ENCODE assay signal across 1 cellular context in the genomic region with DNA sequence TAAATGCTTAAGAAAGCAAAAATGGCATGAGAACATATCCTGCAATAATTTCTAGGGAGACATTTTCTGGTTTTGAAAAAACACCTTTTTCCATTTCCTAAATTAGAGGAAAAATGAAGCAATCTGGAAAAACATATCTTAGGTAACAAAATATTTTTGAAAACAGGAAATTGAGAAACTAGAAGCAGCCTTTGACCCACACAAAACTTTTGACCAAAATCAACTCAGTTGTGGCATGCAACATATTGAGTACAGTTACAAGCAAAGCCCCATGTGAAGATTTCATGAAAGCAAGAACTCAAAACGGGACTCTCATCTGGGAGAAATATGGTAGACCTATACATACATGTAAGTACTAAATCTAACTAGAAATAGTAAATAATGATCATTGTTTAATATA.
TF ChIP-seq lines count a peak whose summit lies in the region.

No MANE protein-coding gene starts in this region.

TF ChIP-seq in HepG2, 621 proteins besides CTCF, POLR2A, EP300 and RAD21:
- TF ChIP-seq CEBPG (CRISPR knock-in tag; IDR thresholded peaks at IDR 0.05) (0 out of 2 replicates have a peak, but pooled peaks have one; percentile 17), ZEB1 (IDR thresholded peaks at IDR 0.05; ENCODE audit: insufficient replicate concordance, low read depth) (no peak)
- TF ChIP-seq, protein P1, sequence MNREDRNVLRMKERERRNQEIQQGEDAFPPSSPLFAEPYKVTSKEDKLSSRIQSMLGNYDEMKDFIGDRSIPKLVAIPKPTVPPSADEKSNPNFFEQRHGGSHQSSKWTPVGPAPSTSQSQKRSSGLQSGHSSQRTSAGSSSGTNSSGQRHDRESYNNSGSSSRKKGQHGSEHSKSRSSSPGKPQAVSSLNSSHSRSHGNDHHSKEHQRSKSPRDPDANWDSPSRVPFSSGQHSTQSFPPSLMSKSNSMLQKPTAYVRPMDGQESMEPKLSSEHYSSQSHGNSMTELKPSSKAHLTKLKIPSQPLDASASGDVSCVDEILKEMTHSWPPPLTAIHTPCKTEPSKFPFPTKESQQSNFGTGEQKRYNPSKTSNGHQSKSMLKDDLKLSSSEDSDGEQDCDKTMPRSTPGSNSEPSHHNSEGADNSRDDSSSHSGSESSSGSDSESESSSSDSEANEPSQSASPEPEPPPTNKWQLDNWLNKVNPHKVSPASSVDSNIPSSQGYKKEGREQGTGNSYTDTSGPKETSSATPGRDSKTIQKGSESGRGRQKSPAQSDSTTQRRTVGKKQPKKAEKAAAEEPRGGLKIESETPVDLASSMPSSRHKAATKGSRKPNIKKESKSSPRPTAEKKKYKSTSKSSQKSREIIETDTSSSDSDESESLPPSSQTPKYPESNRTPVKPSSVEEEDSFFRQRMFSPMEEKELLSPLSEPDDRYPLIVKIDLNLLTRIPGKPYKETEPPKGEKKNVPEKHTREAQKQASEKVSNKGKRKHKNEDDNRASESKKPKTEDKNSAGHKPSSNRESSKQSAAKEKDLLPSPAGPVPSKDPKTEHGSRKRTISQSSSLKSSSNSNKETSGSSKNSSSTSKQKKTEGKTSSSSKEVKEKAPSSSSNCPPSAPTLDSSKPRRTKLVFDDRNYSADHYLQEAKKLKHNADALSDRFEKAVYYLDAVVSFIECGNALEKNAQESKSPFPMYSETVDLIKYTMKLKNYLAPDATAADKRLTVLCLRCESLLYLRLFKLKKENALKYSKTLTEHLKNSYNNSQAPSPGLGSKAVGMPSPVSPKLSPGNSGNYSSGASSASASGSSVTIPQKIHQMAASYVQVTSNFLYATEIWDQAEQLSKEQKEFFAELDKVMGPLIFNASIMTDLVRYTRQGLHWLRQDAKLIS (CRISPR knock-in tag; IDR thresholded peaks at IDR 0.05): no peak
